6 cellular contexts compared by ENCODE assay signal in the genomic region with DNA sequence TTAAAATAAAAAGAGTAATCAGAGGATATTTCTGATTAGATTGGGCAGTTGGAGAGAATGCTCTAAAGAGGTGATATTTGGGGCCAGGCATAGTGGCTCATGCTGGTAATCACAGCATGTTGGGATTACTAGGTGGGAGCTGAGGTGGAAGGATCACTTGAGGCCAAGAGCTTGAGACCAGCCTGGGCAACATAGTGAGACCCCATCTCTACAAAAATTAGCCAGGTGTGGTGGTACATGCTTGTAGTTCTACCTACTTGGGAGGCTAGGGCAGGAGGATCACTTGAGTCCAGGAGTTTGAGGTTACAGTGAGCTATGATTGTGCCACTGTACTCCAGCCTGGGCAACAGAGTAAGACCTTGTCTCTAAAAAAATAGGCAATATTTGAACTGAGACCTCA. TPM values are rescaled to one million over a fixed set of nuclear protein-coding genes. Genes with fewer than 3 reads are reported as not detected.
DNase-seq lines count a peak whose midpoint lies in the region; ATAC-seq and TF ChIP-seq lines count a peak whose summit lies in the region.
"Not testable (repeated sequence)": the region's sequence is repeated elsewhere in the genome, so short reads cannot be mapped to it uniquely, and the experiment has no call there.

No MANE protein-coding gene starts in this region.

- not testable (repeated sequence) for H4K8ac ChIP-seq in trophoblast cell (ENCODE audit: low read depth, low read length)

- H3K18ac ChIP-seq in trophoblast cell (ENCODE audit: low read length): not testable (repeated sequence)

- H3K27ac ChIP-seq in HEK293 (ENCODE audit: extremely low read depth, low read depth, low read length); trophoblast cell (ENCODE audit: low read depth, low read length): not testable (repeated sequence)
- H3K27ac ChIP-seq in OCI-LY1 (ENCODE audit: low read depth, low read length, poor library complexity, severe bottlenecking) (peak overlapping the region; percentile 35), smooth muscle cell (ENCODE audit: low read depth) (peak overlapping the region; percentile 97)

- H2AK5ac ChIP-seq in trophoblast cell (ENCODE audit: low read length): peak overlapping the region; percentile 95

- peaks cover 12% of the 10 kb centered on the region for H3K79me1 ChIP-seq in trophoblast cell (ENCODE audit: low read length)

- not testable (repeated sequence) for H2BK120ac ChIP-seq in trophoblast cell (ENCODE audit: insufficient read depth, low read length, poor library complexity)

- not testable (repeated sequence) for H3K27ac Mint-ChIP-seq in WTC11
- peak overlapping the region; percentile 75 for H3K27ac Mint-ChIP-seq in memory B cell

- H4K20me1 ChIP-seq in OCI-LY1 (ENCODE audit: insufficient read depth, low read length); smooth muscle cell (ENCODE audit: low read depth): not testable (repeated sequence)

- H2AFZ ChIP-seq in OCI-LY1 (ENCODE audit: low read length); trophoblast cell (ENCODE audit: insufficient read depth, low read length, poor library complexity); smooth muscle cell (ENCODE audit: low read depth): not testable (repeated sequence)

- H3K4me2 ChIP-seq in OCI-LY1 (ENCODE audit: low read length); trophoblast cell (ENCODE audit: low read length); smooth muscle cell: not testable (repeated sequence)

- H3K9me3 ChIP-seq in HEK293 (ENCODE audit: control insufficient read depth, insufficient read depth, low read depth, low read length); OCI-LY1 (ENCODE audit: low read length); trophoblast cell (ENCODE audit: insufficient read depth, low read depth, low read length); smooth muscle cell (replicated peaks; ENCODE audit: low read depth): not testable (repeated sequence)

- not testable (repeated sequence) for H3K36me3 Mint-ChIP-seq in WTC11, memory B cell

- not testable (repeated sequence) for H3K9me3 Mint-ChIP-seq in WTC11, memory B cell

- not testable (repeated sequence) for H3K4me3 ChIP-seq in HEK293 (ENCODE audit: low read depth, low read length); OCI-LY1 (ENCODE audit: low read depth, low read length, poor library complexity, severe bottlenecking); trophoblast cell (ENCODE audit: low read depth, low read length); smooth muscle cell

- H3K27me3 ChIP-seq in OCI-LY1 (ENCODE audit: insufficient read depth, low read length); trophoblast cell (ENCODE audit: insufficient read depth, low read length); smooth muscle cell (ENCODE audit: low read depth): not testable (repeated sequence)

- TF ChIP-seq CTCF in HEK293 (tag by site-specific recombination; IDR thresholded peaks at IDR 0.05); OCI-LY1 (IDR thresholded peaks at IDR 0.05; ENCODE audit: low read length); WTC11 (IDR thresholded peaks at IDR 0.05); smooth muscle cell (IDR thresholded peaks at IDR 0.05; ENCODE audit: borderline replicate concordance, insufficient read depth, poor library complexity, severe bottlenecking): not testable (repeated sequence)

- POLR2A ChIA-PET in HEK293 (lab: Yijun Ruan, JAX): interaction anchor here (0.6 to 2.3 kb wide), 3 partner anchors 25 to 434 kb away, joined by 3 to 6 read pairs (median 3); no protein-coding TSS in a partner anchor
- POLR2A ChIA-PET in WTC11 (lab: Charles Lee): not testable (repeated sequence)

- not testable (repeated sequence) for H3K23ac ChIP-seq in trophoblast cell (ENCODE audit: low read length)

- CTCF ChIA-PET in HEK293 (lab: Yijun Ruan, JAX): interaction anchor here (0.6 to 0.8 kb wide), 2 partner anchors 9 to 28 kb away, joined by 3 read pairs; no protein-coding TSS in a partner anchor
- CTCF ChIA-PET in WTC11 (lab: Charles Lee): interaction anchor here (1.5 kb wide), 1 partner anchor 51 kb away, joined by 3 read pairs; no protein-coding TSS in a partner anchor

- H3K4me3 Mint-ChIP-seq in WTC11, memory B cell: not testable (repeated sequence)

- not testable (repeated sequence) for H3K27me3 Mint-ChIP-seq in WTC11 (ENCODE audit: low read depth); memory B cell

- H2BK5ac ChIP-seq in trophoblast cell (ENCODE audit: low read depth, low read length, poor library complexity): not testable (repeated sequence)

- not testable (repeated sequence) for H3K9me2 ChIP-seq in OCI-LY1 (ENCODE audit: low read depth, low read length)

- not testable (repeated sequence) for H3K79me2 ChIP-seq in OCI-LY1 (ENCODE audit: insufficient read depth, low read length); trophoblast cell (ENCODE audit: control insufficient read depth, insufficient read depth, low read length, poor library complexity); smooth muscle cell (ENCODE audit: low read depth)

- not testable (repeated sequence) for ATAC-seq in WTC11; memory B cell (ENCODE audit: low read depth)

- H3K4me1 ChIP-seq in HEK293 (ENCODE audit: control insufficient read depth, insufficient read depth, low read length); smooth muscle cell (ENCODE audit: low read depth): not testable (repeated sequence)
- H3K4me1 ChIP-seq in OCI-LY1 (ENCODE audit: insufficient read depth, low read length, severe bottlenecking) (peaks cover 47% of the 10 kb centered on the region), trophoblast cell (ENCODE audit: control insufficient read depth in 1 of 2, insufficient read depth in 2 of 2, low read length in 2 of 2) (peaks cover 10 to 11% of the 10 kb centered on the region in 2 experiments)

- H3K4me1 Mint-ChIP-seq in WTC11 (peaks cover 16% of the 10 kb centered on the region), memory B cell (peaks cover 26% of the 10 kb centered on the region)

- DNase-seq in WTC11 (ENCODE audit: low spot score); memory B cell (ENCODE audit: low spot score in 2 of 2); trophoblast cell; smooth muscle cell (lab: John Stamatoyannopoulos, UW; ENCODE audit: unreplicated experiment): not testable (repeated sequence)

- H4K91ac ChIP-seq in trophoblast cell (ENCODE audit: low read depth, low read length): not testable (repeated sequence)

- H3K36me3 ChIP-seq in HEK293 (ENCODE audit: control insufficient read depth in 2 of 2, insufficient read depth in 1 of 2, low read length in 2 of 2); OCI-LY1 (ENCODE audit: insufficient read depth, low read length); trophoblast cell (ENCODE audit: control insufficient read depth in 1 of 2, insufficient read depth in 2 of 2, low read length in 2 of 2); smooth muscle cell (ENCODE audit: low read depth): not testable (repeated sequence)

- H2BK12ac ChIP-seq in trophoblast cell (ENCODE audit: low read length): not testable (repeated sequence)

- not testable (repeated sequence) for H3K9ac ChIP-seq in OCI-LY1 (ENCODE audit: low read length); trophoblast cell (ENCODE audit: low read length)
- peak overlapping the region; percentile 3 for H3K9ac ChIP-seq in smooth muscle cell (ENCODE audit: low read depth)

- H3K4ac ChIP-seq in trophoblast cell (ENCODE audit: low read depth, low read length): not testable (repeated sequence)

- not testable (repeated sequence) for H3F3A ChIP-seq in OCI-LY1 (ENCODE audit: insufficient read depth, low read length)
- H3F3A ChIP-seq in smooth muscle cell (ENCODE audit: low read depth): peaks cover 20% of the 10 kb centered on the region

- not testable (repeated sequence) for H3K14ac ChIP-seq in trophoblast cell (ENCODE audit: low read length)

- H4K12ac ChIP-seq in trophoblast cell (ENCODE audit: low read depth, low read length): not testable (repeated sequence)

TF ChIP-seq in HEK293, 187 proteins besides CTCF, POLR2A, EP300 and RAD21:
- peak; percentile 91 for TF ChIP-seq ZNF121 (tag by site-specific recombination; IDR thresholded peaks at IDR 0.05)

TF ChIP-seq in WTC11, 78 proteins besides CTCF, POLR2A, EP300 and RAD21:
- TF ChIP-seq ZNF121 (CRISPR knock-in tag; IDR thresholded peaks at IDR 0.05): peak; percentile 96
TF ChIP-seq in WTC11: peak in this region for 1; not testable (repeated sequence) for 77.

RNA-seq across cellular contexts. Expression of a gene that starts 24.4 kb away (rescaled TPM):
- 168 to 278 TPM (median 273 TPM) in 3 replicates for total RNA-seq in WTC11 (2021)
- 335 and 340 TPM in 2 replicates for polyA plus RNA-seq in trophoblast cell (2013)
- 629 and 752 TPM in 2 replicates for total RNA-seq in smooth muscle cell
- polyA plus RNA-seq in smooth muscle cell: 929 and 1,018 TPM in 2 replicates

RNA-seq across cellular contexts. Expression of a gene that starts 52.7 kb away (rescaled TPM):
- total RNA-seq in WTC11 (2021) (4.9 to 5.6 TPM (median 5.4 TPM) in 3 replicates), smooth muscle cell (0.63 and 1.2 TPM in 2 replicates)
- polyA plus RNA-seq in trophoblast cell (2013): 1.2 and 1.3 TPM in 2 replicates
- 1.4 and 2.1 TPM in 2 replicates for polyA plus RNA-seq in smooth muscle cell
